Comparison of ENCODE assay signal across 8 cellular contexts in genomic region chrX:72121381-72121780, GRCh38. TPM values are rescaled to one million over a fixed set of nuclear protein-coding genes. Genes with fewer than 3 reads are reported as not detected.
DNase-seq lines count a peak whose midpoint lies in the region; ATAC-seq and TF ChIP-seq lines count a peak whose summit lies in the region.

No MANE protein-coding gene starts in this region.

- H3K36me3 ChIP-seq in BJ (ENCODE audit: control insufficient read depth, insufficient read depth, low read length) (no peaks in the 10 kb centered on the region), SJCRH30 (no peaks in the 10 kb centered on the region), muscle layer of colon (ENCODE audit: insufficient read depth, low read length) (no peaks in the 10 kb centered on the region)

- CTCF ChIA-PET in BJ (lab: Yijun Ruan, JAX), result interaction anchor here (2.4 kb wide), 1 partner anchor 102 kb away, joined by 8 read pairs; no protein-coding TSS in a partner anchor

- H3K4me1 ChIP-seq in SJCRH30 (peaks cover 27% of the 10 kb centered on the region), muscle layer of colon (ENCODE audit: insufficient read depth, low read length) (peaks cover 41% of the 10 kb centered on the region)

- no peak overlapping the region for H3K9ac ChIP-seq in muscle layer of colon (ENCODE audit: low read length)

- peak; percentile 39 for DNase-seq in BJ (ENCODE audit: low read depth)
- peak; percentile 68 to 79 for DNase-seq in SJCRH30
- DNase-seq in germinal center (ENCODE audit: low spot score), result no peak
- no peak for DNase-seq in putamen (ENCODE audit: low spot score)

- no peaks in the 10 kb centered on the region for H3K9me3 ChIP-seq in SJCRH30 (replicated peaks)
- no peaks in the 10 kb centered on the region for H3K9me3 ChIP-seq in muscle layer of colon (ENCODE audit: low read length)

- peak overlapping the region; percentile 20; the same call in 1 of the 2 replicates for H3K27ac ChIP-seq in SJCRH30
- H3K27ac ChIP-seq in muscle layer of colon (ENCODE audit: low read depth, low read length), result peak overlapping the region; percentile 35

- H3K4me1 Mint-ChIP-seq in dendritic cell treated with granulocyte-macrophage colony-stimulating factor and Interleukin-4, amounts not matched to agents 40 ng/mL and 50 ng/mL, for 4 days (ENCODE audit: low read depth), result peaks cover 56% of the 10 kb centered on the region

- POLR2A ChIA-PET in BJ (lab: Charles Lee), result no interaction called here

- peak overlapping the region; percentile 91 for H3K27ac Mint-ChIP-seq in dendritic cell treated with granulocyte-macrophage colony-stimulating factor and Interleukin-4, amounts not matched to agents 40 ng/mL and 50 ng/mL, for 4 days

- peak; percentile 54 for ATAC-seq in GM21529 (IDR thresholded peaks at IDR 0.05; ENCODE audit: unreplicated experiment)
- no peak for ATAC-seq in GM21515 (IDR thresholded peaks at IDR 0.05; ENCODE audit: unreplicated experiment)

- H3K4me3 ChIP-seq in BJ (ENCODE audit: low read depth, low read length) (no peak overlapping the region), SJCRH30 (no peak overlapping the region), muscle layer of colon (ENCODE audit: low read depth in 1 of 2, low read length in 2 of 2) (no peak overlapping the region)

- H3K36me3 Mint-ChIP-seq in dendritic cell treated with granulocyte-macrophage colony-stimulating factor and Interleukin-4, amounts not matched to agents 40 ng/mL and 50 ng/mL, for 4 days (ENCODE audit: low read depth), result no peaks in the 10 kb centered on the region

- H3K27me3 ChIP-seq in BJ (ENCODE audit: control insufficient read depth, insufficient read depth, low read length) (no peaks in the 10 kb centered on the region), SJCRH30 (no peaks in the 10 kb centered on the region), muscle layer of colon (ENCODE audit: control insufficient read depth in 1 of 2, insufficient read depth in 2 of 2, low read length in 2 of 2) (peaks cover 5% of the 10 kb centered on the region in 2 donors)

- intact Hi-C loops in dendritic cell treated with granulocyte-macrophage colony-stimulating factor and Interleukin-4, amounts not matched to agents 40 ng/mL and 50 ng/mL, for 4 days (cut with micrococcal nuclease), result loop anchor here (10.0 kb wide), 1 partner anchor 57 kb away; no protein-coding TSS in a partner anchor

- no peak overlapping the region for H3K4me3 Mint-ChIP-seq in dendritic cell treated with granulocyte-macrophage colony-stimulating factor and Interleukin-4, amounts not matched to agents 40 ng/mL and 50 ng/mL, for 4 days

- H3K9me3 Mint-ChIP-seq in dendritic cell treated with granulocyte-macrophage colony-stimulating factor and Interleukin-4, amounts not matched to agents 40 ng/mL and 50 ng/mL, for 4 days, result no peaks in the 10 kb centered on the region

- TF ChIP-seq CTCF in BJ (IDR thresholded peaks at IDR 0.05; ENCODE audit: insufficient read depth, low read depth, low read length), result no peak

- no peaks in the 10 kb centered on the region for H3K27me3 Mint-ChIP-seq in dendritic cell treated with granulocyte-macrophage colony-stimulating factor and Interleukin-4, amounts not matched to agents 40 ng/mL and 50 ng/mL, for 4 days

RNA-seq across cellular contexts. Expression of gene RTL5, which starts 10.3 kb away (rescaled TPM):
- polyA plus RNA-seq in BJ (2011; rRNA removed), result 1.3 and 1.5 TPM in 2 replicates
- polyA minus RNA-seq in BJ (2011; rRNA and poly(A)+ RNA removed), result 3.6 TPM in 2 replicates
- 0.18 and 0.20 TPM in 2 replicates for total RNA-seq in SJCRH30 (2014; rRNA removed; shearing (Covaris generic))

Comparison
In these comparisons a context has a peak if more than half of its experiments do, and no peak if none do; other contexts are left out.
1. DNase-seq: peak in BJ (single experiment) and SJCRH30 (2 of 2); none in germinal center (single experiment) and putamen (single experiment).